8 cellular contexts compared by ENCODE assay signal in the genomic region with DNA sequence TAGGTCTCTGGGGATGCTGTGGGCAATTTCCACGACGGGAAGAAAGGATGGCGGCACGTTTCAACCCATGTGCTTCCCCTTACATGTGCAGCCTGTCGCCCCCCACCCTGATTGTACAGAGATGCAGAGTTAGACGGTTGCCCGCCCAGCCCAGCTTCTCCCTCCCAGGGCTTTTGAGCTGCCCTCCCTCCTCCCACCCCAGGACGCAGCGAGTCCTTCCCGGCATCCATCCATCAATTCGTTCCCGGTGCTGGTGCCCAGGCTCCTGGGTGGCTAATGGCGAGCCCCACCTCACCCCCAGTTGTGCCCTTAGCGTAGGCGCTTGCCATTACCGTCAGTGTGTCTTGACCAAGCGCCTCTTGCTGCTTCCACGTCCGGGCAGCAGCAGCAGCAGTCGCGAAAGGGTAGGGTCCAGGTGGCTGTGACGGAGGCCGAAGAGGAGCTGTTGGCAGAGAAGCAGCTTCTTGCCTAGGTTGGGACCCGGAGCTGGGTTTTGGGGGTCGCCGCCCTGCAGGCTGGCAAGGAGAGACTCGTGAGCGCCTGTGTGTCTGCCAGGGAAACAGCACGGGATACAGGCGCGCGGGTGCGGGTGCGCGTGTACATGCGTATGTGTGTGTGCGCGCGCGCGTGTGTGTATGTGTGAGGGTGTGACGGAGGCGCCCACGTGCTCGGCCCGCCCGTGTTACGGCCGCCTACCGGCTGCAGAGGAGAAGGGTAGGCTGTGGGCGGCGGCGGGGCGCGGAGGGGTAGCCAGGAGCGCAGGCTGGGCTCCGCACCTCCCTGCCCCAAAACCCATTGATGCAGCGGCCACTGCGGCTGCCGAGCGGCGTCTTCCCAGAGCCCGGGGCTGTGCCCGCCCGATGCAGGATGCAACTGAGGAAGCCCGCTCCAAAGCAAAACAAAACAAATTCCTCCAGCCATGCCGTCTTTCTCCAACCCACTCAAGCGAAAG. TPM values are rescaled to one million over a fixed set of nuclear protein-coding genes. Genes with fewer than 3 reads are reported as not detected.
DNase-seq lines count a peak whose midpoint lies in the region; ATAC-seq, FAIRE-seq and TF ChIP-seq lines count a peak whose summit lies in the region.

A gene (minus strand): TSS at position 609 of the 952 bp plus-strand sequence. CDS start 20,679 bp downstream, outside the sequence.

- no peak for ATAC-seq in GM21619 (IDR thresholded peaks at IDR 0.05; ENCODE audit: unreplicated experiment)
- ATAC-seq in GM19035 (IDR thresholded peaks at IDR 0.05; ENCODE audit: unreplicated experiment): no peak

- peak within 1 kb of the TSS; percentile 55 for H3K4me3 ChIP-seq in MG63
- peak within 1 kb of the TSS; percentile 57 to 66 for H3K4me3 ChIP-seq in esophagus (ENCODE audit: low read depth in 1 of 2, low read length in 2 of 2)
- H3K4me3 ChIP-seq in transverse colon: peak within 1 kb of the TSS in 3 of 4 donors; percentile 20 to 48 (median 33)

- H3K36me3 ChIP-seq in MG63 (no peaks in the 10 kb centered on the region), esophagus (ENCODE audit: control insufficient read depth in 2 of 2, insufficient read depth in 2 of 2, low read length in 1 of 2) (no peaks in the 10 kb centered on the region), transverse colon (no peaks in the 10 kb centered on the region)

- TF ChIP-seq EP300 in transverse colon (IDR thresholded peaks at IDR 0.05; ENCODE audit: low read depth): no peak

- H3K27ac ChIP-seq in esophagus (ENCODE audit: low read depth in 2 of 2, low read length in 1 of 2) (peak within 1 kb of the TSS; percentile 30 to 51), transverse colon (no peak within 1 kb of the TSS)

- no peak for FAIRE-seq in GM12891 (lab: Jason Lieb, UNC)

- H3K36me3 Mint-ChIP-seq in T-helper 2 cell treated with Interferon-gamma antibody and Interleukin-4, amounts not matched to agents 5 μg/mL and 100 μg/mL, for 36 hours (ENCODE audit: low read depth): no peaks in the 10 kb centered on the region

- H3K27me3 ChIP-seq in MG63: peaks cover 6% of the 10 kb centered on the region; the same call in 1 of the 2 replicates
- no peaks in the 10 kb centered on the region for H3K27me3 ChIP-seq in esophagus (ENCODE audit: control insufficient read depth in 1 of 2, insufficient read depth in 2 of 2, low read length in 2 of 2)
- H3K27me3 ChIP-seq in transverse colon: peaks cover 60% of the 10 kb centered on the region

- TF ChIP-seq CTCF in transverse colon (IDR thresholded peaks at IDR 0.05): peak in 2 of 5 experiments; percentile 8 to 16

- intact Hi-C loops in transverse colon (cut with DNase I; ENCODE audit: low total_unique reads): no loop called here

- TF ChIP-seq POLR2A in GM12891 (IDR thresholded peaks at IDR 0.05; ENCODE audit: low read depth, low read length) (no peak), transverse colon (IDR thresholded peaks at IDR 0.05) (no peak)

- H3K27me3 Mint-ChIP-seq in T-helper 2 cell treated with Interferon-gamma antibody and Interleukin-4, amounts not matched to agents 5 μg/mL and 100 μg/mL, for 36 hours (ENCODE audit: low read depth): peaks cover 50% of the 10 kb centered on the region

- H3K4me3 Mint-ChIP-seq in T-helper 2 cell treated with Interferon-gamma antibody and Interleukin-4, amounts not matched to agents 5 μg/mL and 100 μg/mL, for 36 hours: peak within 1 kb of the TSS; percentile 72

- peaks cover 5 to 14% of the 10 kb centered on the region in 2 donors for H3K4me1 ChIP-seq in esophagus (ENCODE audit: control insufficient read depth in 2 of 2, insufficient read depth in 2 of 2, low read length in 1 of 2)
- peaks cover 0 to 25% (median 16%) of the 10 kb centered on the region in 4 donors for H3K4me1 ChIP-seq in transverse colon

- peak; percentile 6 for DNase-seq in GM12891 (ENCODE audit: insufficient read length, low spot score)
- DNase-seq in MG63: peak; percentile 82
- peak; percentile 11 for DNase-seq in T-helper 2 cell treated with Interferon-gamma antibody and Interleukin-4, amounts not matched to agents 5 μg/mL and 100 μg/mL, for 36 hours (ENCODE audit: low spot score)
- DNase-seq in midbrain (lab: John Stamatoyannopoulos, UW): peak; percentile 86
- no peak for DNase-seq in transverse colon

- no peaks in the 10 kb centered on the region for H3K9me3 ChIP-seq in MG63
- H3K9me3 ChIP-seq in esophagus (ENCODE audit: control insufficient read depth in 2 of 2, insufficient read depth in 1 of 2, low read depth in 1 of 2, low read length in 1 of 2): peaks cover 0 to 4% of the 10 kb centered on the region in 2 donors
- H3K9me3 ChIP-seq in transverse colon: no peaks in the 10 kb centered on the region

- H3K9me3 Mint-ChIP-seq in T-helper 2 cell treated with Interferon-gamma antibody and Interleukin-4, amounts not matched to agents 5 μg/mL and 100 μg/mL, for 36 hours: no peaks in the 10 kb centered on the region

- in situ Hi-C loops in transverse colon (cut with MboI; ENCODE audit: low pct_ligation_motif_present in 1 of 4, low pct_unique_long_range_greater_than_20kb in 1 of 4, low sequenced_read_pairs in 3 of 4): no loop called here

- no peak within 1 kb of the TSS for H3K27ac Mint-ChIP-seq in T-helper 2 cell treated with Interferon-gamma antibody and Interleukin-4, amounts not matched to agents 5 μg/mL and 100 μg/mL, for 36 hours

- 3 to 4% methylated on average over 62 to 68 of the region's 68 CpGs for WGBS in esophagus, 2 donors
- WGBS in transverse colon (ENCODE audit: low coverage in 1 of 2), 2 donors: 5 to 12% methylated on average over 7 to 50 of the region's 68 CpGs

- peaks cover 3% of the 10 kb centered on the region for H3K4me1 Mint-ChIP-seq in T-helper 2 cell treated with Interferon-gamma antibody and Interleukin-4, amounts not matched to agents 5 μg/mL and 100 μg/mL, for 36 hours (ENCODE audit: low read depth)

TF ChIP-seq in GM12891, 5 proteins besides CTCF, POLR2A, EP300 and RAD21:
- TF ChIP-seq POLR2AphosphoS5 (IDR thresholded peaks at IDR 0.05; ENCODE audit: low read depth, low read length) (no peak), POU2F2 (IDR thresholded peaks at IDR 0.05; ENCODE audit: low read depth, low read length) (no peak), TAF1 (IDR thresholded peaks at IDR 0.05; ENCODE audit: low read depth, low read length) (no peak), SPI1 (IDR thresholded peaks at IDR 0.05; ENCODE audit: low read depth, low read length) (no peak), PAX5 (IDR thresholded peaks at IDR 0.05; ENCODE audit: insufficient read depth, low read length, severe bottlenecking) (no peak)

RNA-seq across cellular contexts. Expression of the gene that starts here (rescaled TPM):
- not detected for polyA plus RNA-seq in GM12891 (2012; ENCODE audit: low read depth, missing spikeins)
- 0.30 and 1.5 TPM in 2 replicates for total RNA-seq in MG63 (2014; rRNA removed; shearing (Covaris generic); ENCODE audit: low replicate concordance)
- 1 to 10 TPM; 2.0 to 2.6 TPM for polyA plus RNA-seq in esophagus
- total RNA-seq in transverse colon: under 1 TPM in 3 of 4 donors, not detected in 1; 0.27 to 0.79 (median 0.37) TPM

Comparison
In these comparisons a context has a peak if more than half of its experiments do, and no peak if none do; other contexts are left out.
1. H3K27ac ChIP-seq: peak in esophagus (2 of 2); none in transverse colon (0 of 4).
2. Peak in every context shown above with its lines, with median percentiles within 50 percentile points of each other: H3K4me3 ChIP-seq.